Comparison of ENCODE assay signal across 16 cellular contexts in genomic region chr11:125435461-125436238, GRCh38.
"Had no signal": no experiment of that assay in that cellular context is flagged by ENCODE, and none has a peak within 500 bp of the region (broad histone marks: within the 10 kb centered on the region; RNA-seq: fewer than 3 reads in every experiment).

No MANE protein-coding gene starts in this region.

- H3K36me3 ChIP-seq: breast epithelium, esophagus squamous epithelium, left lung, sigmoid colon had no signal

- ATAC-seq: activated CD4-positive, CD25-positive, alpha-beta regulatory T cell treated with anti-CD3 and anti-CD28 coated beads, Interleukin-2, amount 50 U/mL, for 24 hours; activated T-cell treated with anti-CD3 and anti-CD28 coated beads, Interleukin-2, amount 50 U/mL, for 4 hours; left lung; psoas muscle had no signal

- DNase-seq: activated gamma-delta T cell treated with Interleukin-2 at 50 U/mL for 16 hours; activated naive CD8-positive, alpha-beta T cell treated with anti-CD3 and anti-CD28 coated beads for 36 hours; activated T-cell treated with anti-CD3 and anti-CD28 coated beads, Interleukin-2, amount 50 U/mL, for 4 hours; anterior cingulate cortex; esophagus squamous epithelium; foreskin melanocyte; islet precursor cell; left lung; nephron progenitor cell; psoas muscle; sigmoid colon; stimulated activated CD4-positive, alpha-beta T cell treated with anti-CD3 and anti-CD28 coated beads, Interleukin-12 subunit alpha, Interleukin-12 subunit beta, amount 100 ng/mL, for 4 hours; stimulated activated naive CD4-positive, alpha-beta T cell treated with Interleukin-2 at 50 U/mL for 16 hours; trophoblast cell had no signal

- H3K4me1 ChIP-seq: breast epithelium, esophagus squamous epithelium, left lung, psoas muscle, sigmoid colon had no signal

- H3K27me3 ChIP-seq: breast epithelium, esophagus squamous epithelium, sigmoid colon had no signal

- H3K9me3 ChIP-seq: breast epithelium, esophagus squamous epithelium, left lung, psoas muscle, sigmoid colon had no signal

- H3K4me3 ChIP-seq: breast epithelium, esophagus squamous epithelium, left lung, psoas muscle, sigmoid colon had no signal

- H3K27ac ChIP-seq: breast epithelium, esophagus squamous epithelium, left lung, psoas muscle, sigmoid colon had no signal
